In the genomic region with DNA sequence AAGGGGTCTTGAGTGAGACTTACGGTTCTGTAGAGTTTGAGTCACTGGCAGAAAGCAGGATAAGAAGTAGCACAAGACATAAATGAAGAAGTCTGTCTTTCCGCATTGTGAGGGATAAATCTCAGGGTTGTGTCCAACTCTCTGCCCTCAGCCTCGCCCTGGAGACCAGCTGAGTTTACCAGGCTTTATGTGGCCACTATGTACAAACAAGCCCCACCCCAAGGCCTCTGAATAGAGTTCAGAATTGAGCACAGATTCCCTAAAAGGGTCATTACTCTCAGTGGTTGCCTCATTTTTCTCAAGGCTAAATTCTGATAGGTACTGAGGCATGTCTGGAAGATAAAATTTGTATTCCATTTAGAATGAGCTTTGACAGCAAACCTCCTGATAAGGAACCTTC, we compare ENCODE assay signal across 7 cellular contexts. TPM values are rescaled to one million over a fixed set of nuclear protein-coding genes. Genes with fewer than 3 reads are reported as not detected.
"Had no signal": no experiment of that assay in that cellular context is flagged by ENCODE, and none has a peak within 500 bp of the region (broad histone marks: within the 10 kb centered on the region; RNA-seq: fewer than 3 reads in every experiment).

TSS of gene PZP (minus strand) at position 160 of the 400 bp plus-strand sequence. CDS start at position 106, 54 bp downstream.

- H3K4me3 Mint-ChIP-seq: GM23338, H9, IgD-negative memory B cell had no signal

- H3K36me3 Mint-ChIP-seq: IgD-negative memory B cell had no signal

- H3K4me1 Mint-ChIP-seq: GM23338, H9, IgD-negative memory B cell had no signal

- ATAC-seq: GM23338 had no signal

- DNase-seq: H9, HCEC 1CT, KBM-7 had no signal

- H3K9me3 Mint-ChIP-seq: GM23338, H9 had no signal

- H3K27ac Mint-ChIP-seq: GM23338, H9, IgD-negative memory B cell had no signal

- H3K4me3 ChIP-seq: GM23338 had no signal

RNA-seq across cellular contexts. Expression of gene PZP, which starts in this region (rescaled TPM):
- total RNA-seq: GM23338, H4, H9, HT-29 had no signal
- polyA plus RNA-seq: IgD-negative memory B cell had no signal
